In genomic region chr9:91078041-91078441, GRCh38 we compare ENCODE assay signal across 18 cellular contexts.
"Had no signal": no experiment of that assay in that cellular context is flagged by ENCODE, and none has a peak within 500 bp of the region (broad histone marks: within the 10 kb centered on the region; RNA-seq: fewer than 3 reads in every experiment).

No MANE protein-coding gene starts in this region.

- H3K36me3 Mint-ChIP-seq: mesothelial cell of epicardium had no signal

- H3K4me1 ChIP-seq: breast epithelium, pancreas had no signal

- H3K4me1 Mint-ChIP-seq: activated B cell treated with CpG ODN at 0.5 μM for 24 hours, mesothelial cell of epicardium, neural crest cell had no signal

- H3K27me3 ChIP-seq: breast epithelium, dorsolateral prefrontal cortex, esophagus muscularis mucosa, pancreas, tibial artery had no signal

- H3K27me3 Mint-ChIP-seq: activated CD4-positive, alpha-beta T cell treated with anti-CD3 and anti-CD28 coated beads, Interleukin-2, amount 10 ng/mL, durations not matched to agents 7 days and 5 days had no signal

- H3K36me3 ChIP-seq: breast epithelium, esophagus muscularis mucosa, left ventricle myocardium inferior, pancreas, tibial artery had no signal

- FAIRE-seq: keratinocyte, pancreas, TTC549 had no signal

- H3K27ac Mint-ChIP-seq: activated B cell treated with CpG ODN at 0.5 μM for 24 hours; activated CD4-positive, alpha-beta T cell treated with anti-CD3 and anti-CD28 coated beads, Interleukin-2, amount 10 ng/mL, durations not matched to agents 7 days and 5 days; activated naive CD4-positive, alpha-beta T cell treated with anti-CD3 and anti-CD28 coated beads, Interleukin-2, amount 50 U/mL, for 72 hours; activated T-helper 2 cell treated with anti-CD3 and anti-CD28 coated beads, Interferon-gamma antibody, Interleukin-2, Interleukin-4, amounts not matched to agents 10 μg/mL and 5 μg/mL and 100 μg/mL, durations not matched to agents 14 hours and 24 hours and 36 hours; mesothelial cell of epicardium had no signal

- H3K27ac ChIP-seq: breast epithelium, dorsolateral prefrontal cortex, esophagus muscularis mucosa, left ventricle myocardium inferior, pancreas, tibial artery had no signal

- ATAC-seq: activated naive CD4-positive, alpha-beta T cell treated with anti-CD3 and anti-CD28 coated beads, Interleukin-2, amount 50 U/mL, for 72 hours; pancreas; SK-N-SH treated with all-trans-retinoic acid at 6 μM for 48 hours had no signal

- H3K9me3 ChIP-seq: breast epithelium, esophagus muscularis mucosa, left ventricle myocardium inferior, pancreas, tibial artery had no signal

- DNase-seq: activated B cell treated with CpG ODN at 0.5 μM for 24 hours; activated CD4-positive, alpha-beta T cell treated with anti-CD3 and anti-CD28 coated beads, Interleukin-2, amount 10 ng/mL, durations not matched to agents 7 days and 5 days; activated CD8-positive, alpha-beta memory T cell treated with anti-CD3 and anti-CD28 coated beads for 24 hours; dorsolateral prefrontal cortex; foreskin melanocyte; left ventricle myocardium inferior; pancreas; tibial artery had no signal

- H3K9me3 Mint-ChIP-seq: activated B cell treated with CpG ODN at 0.5 μM for 24 hours, mesothelial cell of epicardium, neural crest cell had no signal

- H3K4me3 Mint-ChIP-seq: activated B cell treated with CpG ODN at 0.5 μM for 24 hours; activated CD4-positive, alpha-beta T cell treated with anti-CD3 and anti-CD28 coated beads, Interleukin-2, amount 10 ng/mL, durations not matched to agents 7 days and 5 days; mesothelial cell of epicardium; neural crest cell had no signal

- H3K4me3 ChIP-seq: breast epithelium, dorsolateral prefrontal cortex, esophagus muscularis mucosa, left ventricle myocardium inferior, pancreas, skin epidermis, tibial artery had no signal
